In the genomic region with DNA sequence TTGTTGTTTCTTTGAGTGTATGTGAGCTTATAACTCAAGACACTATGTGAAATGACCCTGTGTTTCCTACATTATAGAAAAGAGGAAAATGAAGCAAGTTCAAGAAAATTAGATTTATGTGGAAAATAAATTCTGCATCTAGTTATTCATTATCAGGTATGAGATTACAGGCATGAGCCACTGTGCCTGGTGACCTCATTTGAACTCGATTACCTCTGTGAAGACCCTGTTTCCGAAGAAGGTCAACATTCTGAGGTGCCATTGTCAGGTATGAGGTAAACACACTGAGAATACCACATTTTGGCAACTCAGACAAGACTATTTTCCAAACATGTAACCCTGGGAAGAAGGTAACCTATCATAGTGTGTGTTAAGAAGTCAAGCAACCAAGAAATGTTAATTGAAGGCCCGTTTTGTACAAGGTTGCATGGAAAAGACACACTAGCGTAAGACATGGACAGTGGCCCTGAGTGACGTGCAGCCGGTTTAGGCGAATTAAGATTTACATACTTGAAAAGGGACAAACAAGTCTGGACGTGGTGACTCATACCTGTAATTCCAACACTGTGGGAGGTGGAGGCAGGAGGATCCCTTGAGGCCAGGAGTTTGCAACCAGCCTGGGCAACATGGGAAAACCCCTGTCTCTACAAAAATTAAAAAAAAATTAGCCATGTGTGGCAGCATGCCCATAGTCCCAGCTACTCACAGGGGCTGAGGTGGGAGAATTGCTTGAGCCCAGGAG, we compare ENCODE assay signal across 1 cellular context.
TF ChIP-seq lines count a peak whose summit lies in the region.

No MANE protein-coding gene starts in this region.

TF ChIP-seq in HEK293, 187 proteins besides CTCF, POLR2A, EP300 and RAD21 (continued from another document and continues in another):
- TF ChIP-seq, protein P1, sequence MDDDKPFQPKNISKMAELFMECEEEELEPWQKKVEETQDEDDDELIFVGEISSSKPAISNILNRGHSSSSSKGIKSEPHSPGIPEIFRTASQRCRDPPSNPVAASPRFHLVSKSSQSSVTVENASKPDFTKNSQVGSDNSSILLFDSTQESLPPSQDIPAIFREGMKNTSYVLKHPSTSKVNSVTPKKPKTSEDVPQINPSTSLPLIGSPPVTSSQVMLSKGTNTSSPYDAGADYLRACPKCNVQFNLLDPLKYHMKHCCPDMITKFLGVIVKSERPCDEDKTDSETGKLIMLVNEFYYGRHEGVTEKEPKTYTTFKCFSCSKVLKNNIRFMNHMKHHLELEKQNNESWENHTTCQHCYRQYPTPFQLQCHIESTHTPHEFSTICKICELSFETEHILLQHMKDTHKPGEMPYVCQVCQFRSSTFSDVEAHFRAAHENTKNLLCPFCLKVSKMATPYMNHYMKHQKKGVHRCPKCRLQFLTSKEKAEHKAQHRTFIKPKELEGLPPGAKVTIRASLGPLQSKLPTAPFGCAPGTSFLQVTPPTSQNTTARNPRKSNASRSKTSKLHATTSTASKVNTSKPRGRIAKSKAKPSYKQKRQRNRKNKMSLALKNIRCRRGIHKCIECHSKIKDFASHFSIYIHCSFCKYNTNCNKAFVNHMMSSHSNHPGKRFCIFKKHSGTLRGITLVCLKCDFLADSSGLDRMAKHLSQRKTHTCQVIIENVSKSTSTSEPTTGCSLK (tag by site-specific recombination; IDR thresholded peaks at IDR 0.05) = no peak
- TF ChIP-seq GFI1B (tag by site-specific recombination; IDR thresholded peaks at IDR 0.05) (no peak), BCL11A (tag by site-specific recombination; IDR thresholded peaks at IDR 0.05; ENCODE audit: low read depth) (no peak), ZBTB48 (tag by site-specific recombination; IDR thresholded peaks at IDR 0.05) (peak; percentile 76; the same call in 1 of the 2 replicates), ZNF132 (tag by site-specific recombination; IDR thresholded peaks at IDR 0.05; ENCODE audit: borderline replicate concordance) (no peak), WT1 (tag by site-specific recombination; IDR thresholded peaks at IDR 0.05) (peak; percentile 30; the same call in 1 of the 2 replicates), ZNF843 (tag by site-specific recombination; IDR thresholded peaks at IDR 0.05) (no peak), ZNF394 (tag by site-specific recombination; IDR thresholded peaks at IDR 0.05; ENCODE audit: borderline replicate concordance) (0 out of 2 replicates have a peak, but pooled peaks have one; percentile 23), ZNF112 (tag by site-specific recombination; IDR thresholded peaks at IDR 0.05) (no peak), GLIS2 (tag by site-specific recombination; IDR thresholded peaks at IDR 0.05) (0 out of 2 replicates have a peak, but pooled peaks have one; percentile 28), ZNF426 (tag by site-specific recombination; IDR thresholded peaks at IDR 0.05) (no peak), ZNF621 (tag by site-specific recombination; IDR thresholded peaks at IDR 0.05) (no peak), SP7 (tag by site-specific recombination; IDR thresholded peaks at IDR 0.05) (0 out of 2 replicates have a peak, but pooled peaks have one; percentile 47), ZFP41 (tag by site-specific recombination; IDR thresholded peaks at IDR 0.05; ENCODE audit: borderline replicate concordance) (no peak), SP2 (tag by site-specific recombination; IDR thresholded peaks at IDR 0.05) (no peak), ZNF629 (tag by site-specific recombination; IDR thresholded peaks at IDR 0.05) (peak; percentile 65), ZFP69B (tag by site-specific recombination; IDR thresholded peaks at IDR 0.05) (no peak), GLIS1 (tag by site-specific recombination; IDR thresholded peaks at IDR 0.05) (peak; percentile 91), ZBTB7A (tag by site-specific recombination; IDR thresholded peaks at IDR 0.05; ENCODE audit: low read depth) (no peak), ZNF677 (tag by site-specific recombination; IDR thresholded peaks at IDR 0.05) (no peak), ZNF501 (tag by site-specific recombination; IDR thresholded peaks at IDR 0.05) (no peak), ZFHX2 (tag by site-specific recombination; conservative IDR thresholded peaks at IDR 0.05) (peak; percentile 45), ZNF600 (tag by site-specific recombination; IDR thresholded peaks at IDR 0.05) (peak; percentile 66; the same call in 1 of the 2 replicates), ZNF544 (tag by site-specific recombination; IDR thresholded peaks at IDR 0.05) (no peak), ZNF292 (tag by site-specific recombination; IDR thresholded peaks at IDR 0.05; ENCODE audit: borderline replicate concordance, low read depth) (no peak), REPIN1 (tag by site-specific recombination; IDR thresholded peaks at IDR 0.05; ENCODE audit: low read depth) (no peak)
- TF ChIP-seq, protein P2, sequence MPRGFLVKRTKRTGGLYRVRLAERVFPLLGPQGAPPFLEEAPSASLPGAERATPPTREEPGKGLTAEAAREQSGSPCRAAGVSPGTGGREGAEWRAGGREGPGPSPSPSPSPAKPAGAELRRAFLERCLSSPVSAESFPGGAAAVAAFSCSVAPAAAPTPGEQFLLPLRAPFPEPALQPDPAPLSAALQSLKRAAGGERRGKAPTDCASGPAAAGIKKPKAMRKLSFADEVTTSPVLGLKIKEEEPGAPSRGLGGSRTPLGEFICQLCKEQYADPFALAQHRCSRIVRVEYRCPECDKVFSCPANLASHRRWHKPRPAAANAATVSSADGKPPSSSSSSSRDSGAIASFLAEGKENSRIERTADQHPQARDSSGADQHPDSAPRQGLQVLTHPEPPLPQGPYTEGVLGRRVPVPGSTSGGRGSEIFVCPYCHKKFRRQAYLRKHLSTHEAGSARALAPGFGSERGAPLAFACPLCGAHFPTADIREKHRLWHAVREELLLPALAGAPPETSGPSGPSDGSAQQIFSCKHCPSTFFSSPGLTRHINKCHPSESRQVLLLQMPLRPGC (tag by site-specific recombination; IDR thresholded peaks at IDR 0.05) = 0 out of 2 replicates have a peak, but pooled peaks have one; percentile 54
- TF ChIP-seq, protein P3, sequence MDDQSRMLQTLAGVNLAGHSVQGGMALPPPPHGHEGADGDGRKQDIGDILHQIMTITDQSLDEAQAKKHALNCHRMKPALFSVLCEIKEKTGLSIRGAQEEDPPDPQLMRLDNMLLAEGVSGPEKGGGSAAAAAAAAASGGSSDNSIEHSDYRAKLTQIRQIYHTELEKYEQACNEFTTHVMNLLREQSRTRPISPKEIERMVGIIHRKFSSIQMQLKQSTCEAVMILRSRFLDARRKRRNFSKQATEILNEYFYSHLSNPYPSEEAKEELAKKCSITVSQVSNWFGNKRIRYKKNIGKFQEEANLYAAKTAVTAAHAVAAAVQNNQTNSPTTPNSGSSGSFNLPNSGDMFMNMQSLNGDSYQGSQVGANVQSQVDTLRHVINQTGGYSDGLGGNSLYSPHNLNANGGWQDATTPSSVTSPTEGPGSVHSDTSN (CRISPR knock-in tag; IDR thresholded peaks at IDR 0.05) = no peak
- TF ChIP-seq, protein P4, sequence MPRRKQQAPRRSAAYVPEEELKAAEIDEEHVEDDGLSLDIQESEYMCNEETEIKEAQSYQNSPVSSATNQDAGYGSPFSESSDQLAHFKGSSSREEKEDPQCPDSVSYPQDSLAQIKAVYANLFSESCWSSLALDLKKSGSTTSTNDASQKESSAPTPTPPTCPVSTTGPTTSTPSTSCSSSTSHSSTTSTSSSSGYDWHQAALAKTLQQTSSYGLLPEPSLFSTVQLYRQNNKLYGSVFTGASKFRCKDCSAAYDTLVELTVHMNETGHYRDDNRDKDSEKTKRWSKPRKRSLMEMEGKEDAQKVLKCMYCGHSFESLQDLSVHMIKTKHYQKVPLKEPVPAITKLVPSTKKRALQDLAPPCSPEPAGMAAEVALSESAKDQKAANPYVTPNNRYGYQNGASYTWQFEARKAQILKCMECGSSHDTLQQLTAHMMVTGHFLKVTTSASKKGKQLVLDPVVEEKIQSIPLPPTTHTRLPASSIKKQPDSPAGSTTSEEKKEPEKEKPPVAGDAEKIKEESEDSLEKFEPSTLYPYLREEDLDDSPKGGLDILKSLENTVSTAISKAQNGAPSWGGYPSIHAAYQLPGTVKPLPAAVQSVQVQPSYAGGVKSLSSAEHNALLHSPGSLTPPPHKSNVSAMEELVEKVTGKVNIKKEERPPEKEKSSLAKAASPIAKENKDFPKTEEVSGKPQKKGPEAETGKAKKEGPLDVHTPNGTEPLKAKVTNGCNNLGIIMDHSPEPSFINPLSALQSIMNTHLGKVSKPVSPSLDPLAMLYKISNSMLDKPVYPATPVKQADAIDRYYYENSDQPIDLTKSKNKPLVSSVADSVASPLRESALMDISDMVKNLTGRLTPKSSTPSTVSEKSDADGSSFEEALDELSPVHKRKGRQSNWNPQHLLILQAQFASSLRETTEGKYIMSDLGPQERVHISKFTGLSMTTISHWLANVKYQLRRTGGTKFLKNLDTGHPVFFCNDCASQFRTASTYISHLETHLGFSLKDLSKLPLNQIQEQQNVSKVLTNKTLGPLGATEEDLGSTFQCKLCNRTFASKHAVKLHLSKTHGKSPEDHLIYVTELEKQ (tag by site-specific recombination; IDR thresholded peaks at IDR 0.05; ENCODE audit: borderline replicate concordance) = peak; percentile 56; the same call in 1 of the 2 replicates
- TF ChIP-seq, protein P5, sequence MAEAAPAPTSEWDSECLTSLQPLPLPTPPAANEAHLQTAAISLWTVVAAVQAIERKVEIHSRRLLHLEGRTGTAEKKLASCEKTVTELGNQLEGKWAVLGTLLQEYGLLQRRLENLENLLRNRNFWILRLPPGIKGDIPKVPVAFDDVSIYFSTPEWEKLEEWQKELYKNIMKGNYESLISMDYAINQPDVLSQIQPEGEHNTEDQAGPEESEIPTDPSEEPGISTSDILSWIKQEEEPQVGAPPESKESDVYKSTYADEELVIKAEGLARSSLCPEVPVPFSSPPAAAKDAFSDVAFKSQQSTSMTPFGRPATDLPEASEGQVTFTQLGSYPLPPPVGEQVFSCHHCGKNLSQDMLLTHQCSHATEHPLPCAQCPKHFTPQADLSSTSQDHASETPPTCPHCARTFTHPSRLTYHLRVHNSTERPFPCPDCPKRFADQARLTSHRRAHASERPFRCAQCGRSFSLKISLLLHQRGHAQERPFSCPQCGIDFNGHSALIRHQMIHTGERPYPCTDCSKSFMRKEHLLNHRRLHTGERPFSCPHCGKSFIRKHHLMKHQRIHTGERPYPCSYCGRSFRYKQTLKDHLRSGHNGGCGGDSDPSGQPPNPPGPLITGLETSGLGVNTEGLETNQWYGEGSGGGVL (tag by site-specific recombination; IDR thresholded peaks at IDR 0.05) = no peak
- TF ChIP-seq, protein P6, sequence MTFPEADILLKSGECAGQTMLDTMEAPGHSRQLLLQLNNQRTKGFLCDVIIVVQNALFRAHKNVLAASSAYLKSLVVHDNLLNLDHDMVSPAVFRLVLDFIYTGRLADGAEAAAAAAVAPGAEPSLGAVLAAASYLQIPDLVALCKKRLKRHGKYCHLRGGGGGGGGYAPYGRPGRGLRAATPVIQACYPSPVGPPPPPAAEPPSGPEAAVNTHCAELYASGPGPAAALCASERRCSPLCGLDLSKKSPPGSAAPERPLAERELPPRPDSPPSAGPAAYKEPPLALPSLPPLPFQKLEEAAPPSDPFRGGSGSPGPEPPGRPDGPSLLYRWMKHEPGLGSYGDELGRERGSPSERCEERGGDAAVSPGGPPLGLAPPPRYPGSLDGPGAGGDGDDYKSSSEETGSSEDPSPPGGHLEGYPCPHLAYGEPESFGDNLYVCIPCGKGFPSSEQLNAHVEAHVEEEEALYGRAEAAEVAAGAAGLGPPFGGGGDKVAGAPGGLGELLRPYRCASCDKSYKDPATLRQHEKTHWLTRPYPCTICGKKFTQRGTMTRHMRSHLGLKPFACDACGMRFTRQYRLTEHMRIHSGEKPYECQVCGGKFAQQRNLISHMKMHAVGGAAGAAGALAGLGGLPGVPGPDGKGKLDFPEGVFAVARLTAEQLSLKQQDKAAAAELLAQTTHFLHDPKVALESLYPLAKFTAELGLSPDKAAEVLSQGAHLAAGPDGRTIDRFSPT (tag by site-specific recombination; IDR thresholded peaks at IDR 0.05) = peak; percentile 41; the same call in 1 of the 2 replicates
- TF ChIP-seq, protein P7, sequence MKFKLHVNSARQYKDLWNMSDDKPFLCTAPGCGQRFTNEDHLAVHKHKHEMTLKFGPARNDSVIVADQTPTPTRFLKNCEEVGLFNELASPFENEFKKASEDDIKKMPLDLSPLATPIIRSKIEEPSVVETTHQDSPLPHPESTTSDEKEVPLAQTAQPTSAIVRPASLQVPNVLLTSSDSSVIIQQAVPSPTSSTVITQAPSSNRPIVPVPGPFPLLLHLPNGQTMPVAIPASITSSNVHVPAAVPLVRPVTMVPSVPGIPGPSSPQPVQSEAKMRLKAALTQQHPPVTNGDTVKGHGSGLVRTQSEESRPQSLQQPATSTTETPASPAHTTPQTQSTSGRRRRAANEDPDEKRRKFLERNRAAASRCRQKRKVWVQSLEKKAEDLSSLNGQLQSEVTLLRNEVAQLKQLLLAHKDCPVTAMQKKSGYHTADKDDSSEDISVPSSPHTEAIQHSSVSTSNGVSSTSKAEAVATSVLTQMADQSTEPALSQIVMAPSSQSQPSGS (tag by site-specific recombination; IDR thresholded peaks at IDR 0.05; ENCODE audit: low read depth) = no peak
- TF ChIP-seq, protein P8, sequence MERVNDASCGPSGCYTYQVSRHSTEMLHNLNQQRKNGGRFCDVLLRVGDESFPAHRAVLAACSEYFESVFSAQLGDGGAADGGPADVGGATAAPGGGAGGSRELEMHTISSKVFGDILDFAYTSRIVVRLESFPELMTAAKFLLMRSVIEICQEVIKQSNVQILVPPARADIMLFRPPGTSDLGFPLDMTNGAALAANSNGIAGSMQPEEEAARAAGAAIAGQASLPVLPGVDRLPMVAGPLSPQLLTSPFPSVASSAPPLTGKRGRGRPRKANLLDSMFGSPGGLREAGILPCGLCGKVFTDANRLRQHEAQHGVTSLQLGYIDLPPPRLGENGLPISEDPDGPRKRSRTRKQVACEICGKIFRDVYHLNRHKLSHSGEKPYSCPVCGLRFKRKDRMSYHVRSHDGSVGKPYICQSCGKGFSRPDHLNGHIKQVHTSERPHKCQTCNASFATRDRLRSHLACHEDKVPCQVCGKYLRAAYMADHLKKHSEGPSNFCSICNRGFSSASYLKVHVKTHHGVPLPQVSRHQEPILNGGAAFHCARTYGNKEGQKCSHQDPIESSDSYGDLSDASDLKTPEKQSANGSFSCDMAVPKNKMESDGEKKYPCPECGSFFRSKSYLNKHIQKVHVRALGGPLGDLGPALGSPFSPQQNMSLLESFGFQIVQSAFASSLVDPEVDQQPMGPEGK (tag by site-specific recombination; IDR thresholded peaks at IDR 0.05) = peak; percentile 35; the same call in 1 of the 2 replicates
- TF ChIP-seq, protein P9, sequence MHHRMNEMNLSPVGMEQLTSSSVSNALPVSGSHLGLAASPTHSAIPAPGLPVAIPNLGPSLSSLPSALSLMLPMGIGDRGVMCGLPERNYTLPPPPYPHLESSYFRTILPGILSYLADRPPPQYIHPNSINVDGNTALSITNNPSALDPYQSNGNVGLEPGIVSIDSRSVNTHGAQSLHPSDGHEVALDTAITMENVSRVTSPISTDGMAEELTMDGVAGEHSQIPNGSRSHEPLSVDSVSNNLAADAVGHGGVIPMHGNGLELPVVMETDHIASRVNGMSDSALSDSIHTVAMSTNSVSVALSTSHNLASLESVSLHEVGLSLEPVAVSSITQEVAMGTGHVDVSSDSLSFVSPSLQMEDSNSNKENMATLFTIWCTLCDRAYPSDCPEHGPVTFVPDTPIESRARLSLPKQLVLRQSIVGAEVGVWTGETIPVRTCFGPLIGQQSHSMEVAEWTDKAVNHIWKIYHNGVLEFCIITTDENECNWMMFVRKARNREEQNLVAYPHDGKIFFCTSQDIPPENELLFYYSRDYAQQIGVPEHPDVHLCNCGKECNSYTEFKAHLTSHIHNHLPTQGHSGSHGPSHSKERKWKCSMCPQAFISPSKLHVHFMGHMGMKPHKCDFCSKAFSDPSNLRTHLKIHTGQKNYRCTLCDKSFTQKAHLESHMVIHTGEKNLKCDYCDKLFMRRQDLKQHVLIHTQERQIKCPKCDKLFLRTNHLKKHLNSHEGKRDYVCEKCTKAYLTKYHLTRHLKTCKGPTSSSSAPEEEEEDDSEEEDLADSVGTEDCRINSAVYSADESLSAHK (tag by site-specific recombination; IDR thresholded peaks at IDR 0.05) = no peak
